Comparison of ENCODE assay signal across 1 cellular context in genomic region chr15:90054618-90055097, GRCh38.
TF ChIP-seq lines count a peak whose summit lies in the region.

No MANE protein-coding gene starts in this region.

TF ChIP-seq in HepG2, 621 proteins besides CTCF, POLR2A, EP300 and RAD21 (continued from another document and continues in another):
- TF ChIP-seq USF2 (IDR thresholded peaks at IDR 0.05; ENCODE audit: low read depth, low read length) = no peak
- no peak for TF ChIP-seq USF2 (CRISPR knock-in tag; IDR thresholded peaks at IDR 0.05; ENCODE audit: borderline replicate concordance)
- TF ChIP-seq PHF5A (CRISPR knock-in tag; IDR thresholded peaks at IDR 0.05; ENCODE audit: low read depth, unreplicated experiment) = no peak
- TF ChIP-seq ZFP36L1 (CRISPR knock-in tag; IDR thresholded peaks at IDR 0.05) = no peak
- no peak for TF ChIP-seq ELK4 (CRISPR knock-in tag; IDR thresholded peaks at IDR 0.05; ENCODE audit: borderline replicate concordance)
- TF ChIP-seq MXD1 (CRISPR knock-in tag; IDR thresholded peaks at IDR 0.05) = no peak
- no peak for TF ChIP-seq BRD4 (CRISPR knock-in tag; IDR thresholded peaks at IDR 0.05)
- no peak for TF ChIP-seq EEA1 (CRISPR knock-in tag; IDR thresholded peaks at IDR 0.05; ENCODE audit: borderline replicate concordance)
- no peak for TF ChIP-seq ZBTB1 (CRISPR knock-in tag; IDR thresholded peaks at IDR 0.05; ENCODE audit: borderline replicate concordance)
- no peak for TF ChIP-seq ZFP37 (CRISPR knock-in tag; IDR thresholded peaks at IDR 0.05; ENCODE audit: borderline replicate concordance)
- TF ChIP-seq RBAK (CRISPR knock-in tag; IDR thresholded peaks at IDR 0.05) = no peak
- TF ChIP-seq ZNF577 (CRISPR knock-in tag; IDR thresholded peaks at IDR 0.05; ENCODE audit: borderline replicate concordance, low read depth) = no peak
- no peak for TF ChIP-seq ZNF18 (CRISPR knock-in tag; IDR thresholded peaks at IDR 0.05; ENCODE audit: insufficient replicate concordance)
- TF ChIP-seq SRSF1 (optimal IDR thresholded peaks at IDR 0.05; ENCODE audit: low read depth, low read length) = no peak
- no peak for TF ChIP-seq ZNF446 (CRISPR knock-in tag; IDR thresholded peaks at IDR 0.05)
- peak; percentile 80 for TF ChIP-seq SALL1 (CRISPR knock-in tag; IDR thresholded peaks at IDR 0.05)
- TF ChIP-seq KLF11 (CRISPR knock-in tag; IDR thresholded peaks at IDR 0.05) = no peak
- TF ChIP-seq ZBTB20 (CRISPR knock-in tag; IDR thresholded peaks at IDR 0.05; ENCODE audit: borderline replicate concordance, low read depth) = 0 out of 2 replicates have a peak, but pooled peaks have one; percentile 28
- TF ChIP-seq ERF (CRISPR knock-in tag; IDR thresholded peaks at IDR 0.05) = peak; percentile 64
- no peak for TF ChIP-seq ETS1 (CRISPR knock-in tag; IDR thresholded peaks at IDR 0.05)
- TF ChIP-seq ZFP90 (CRISPR knock-in tag; IDR thresholded peaks at IDR 0.05; ENCODE audit: borderline replicate concordance) = peak; percentile 67
- no peak for TF ChIP-seq HNRNPUL1 (IDR thresholded peaks at IDR 0.05; ENCODE audit: low read depth, low read length)
- no peak for TF ChIP-seq YEATS2 (CRISPR knock-in tag; IDR thresholded peaks at IDR 0.05; ENCODE audit: borderline replicate concordance)
- peak; percentile 55 for TF ChIP-seq ZNF205 (CRISPR knock-in tag; IDR thresholded peaks at IDR 0.05)
- TF ChIP-seq ZFAT (CRISPR knock-in tag; conservative IDR thresholded peaks at IDR 0.05) = no peak
- peak; percentile 76 for TF ChIP-seq RXRB (CRISPR knock-in tag; IDR thresholded peaks at IDR 0.05; ENCODE audit: borderline replicate concordance)
- TF ChIP-seq RFXANK (CRISPR knock-in tag; IDR thresholded peaks at IDR 0.05) = no peak
- TF ChIP-seq ZNF891 (CRISPR knock-in tag; IDR thresholded peaks at IDR 0.05) = no peak
- TF ChIP-seq THAP11 (CRISPR knock-in tag; IDR thresholded peaks at IDR 0.05) = peak; percentile 15; the same call in 1 of the 2 replicates
- TF ChIP-seq SATB2 (CRISPR knock-in tag; IDR thresholded peaks at IDR 0.05) = no peak
- no peak for TF ChIP-seq ZNF274 (CRISPR knock-in tag; IDR thresholded peaks at IDR 0.05)
- no peak for TF ChIP-seq ADNP (CRISPR knock-in tag; IDR thresholded peaks at IDR 0.05)
- no peak for TF ChIP-seq HNF4G (IDR thresholded peaks at IDR 0.05; ENCODE audit: borderline replicate concordance, low read depth, low read length)
- TF ChIP-seq HNF4G (CRISPR knock-in tag; IDR thresholded peaks at IDR 0.05; ENCODE audit: borderline replicate concordance, low read depth) = no peak
- no peak for TF ChIP-seq NFIB (CRISPR knock-in tag; IDR thresholded peaks at IDR 0.05; ENCODE audit: borderline replicate concordance)
- TF ChIP-seq SNAPC2 (CRISPR knock-in tag; IDR thresholded peaks at IDR 0.05) = no peak
- TF ChIP-seq SP4 (CRISPR knock-in tag; IDR thresholded peaks at IDR 0.05) = no peak; the same call in 1 of the 2 replicates
- TF ChIP-seq ZNF276 (CRISPR knock-in tag; IDR thresholded peaks at IDR 0.05; ENCODE audit: low read depth) = no peak
- no peak for TF ChIP-seq ZNF431 (CRISPR knock-in tag; IDR thresholded peaks at IDR 0.05; ENCODE audit: borderline replicate concordance, low read depth)
- TF ChIP-seq ZUFSP (CRISPR knock-in tag; IDR thresholded peaks at IDR 0.05; ENCODE audit: borderline replicate concordance) = no peak
- TF ChIP-seq KDM5A (IDR thresholded peaks at IDR 0.05; ENCODE audit: borderline replicate concordance, low read length) = no peak
- TF ChIP-seq MED1 (CRISPR knock-in tag; IDR thresholded peaks at IDR 0.05) = peak; percentile 81
- TF ChIP-seq PLRG1 (conservative IDR thresholded peaks at IDR 0.05) = no peak
- no peak for TF ChIP-seq DZIP1 (CRISPR knock-in tag; IDR thresholded peaks at IDR 0.05)
- TF ChIP-seq ZNF460 (CRISPR knock-in tag; IDR thresholded peaks at IDR 0.05; ENCODE audit: borderline replicate concordance) = no peak
- no peak for TF ChIP-seq ZMYM2 (CRISPR knock-in tag; IDR thresholded peaks at IDR 0.05)
- no peak for TF ChIP-seq BCL3 (CRISPR knock-in tag; IDR thresholded peaks at IDR 0.05)
- TF ChIP-seq GLMP (CRISPR knock-in tag; IDR thresholded peaks at IDR 0.05; ENCODE audit: borderline replicate concordance) = no peak
